Comparison of ENCODE assay signal across 10 cellular contexts in the genomic region with DNA sequence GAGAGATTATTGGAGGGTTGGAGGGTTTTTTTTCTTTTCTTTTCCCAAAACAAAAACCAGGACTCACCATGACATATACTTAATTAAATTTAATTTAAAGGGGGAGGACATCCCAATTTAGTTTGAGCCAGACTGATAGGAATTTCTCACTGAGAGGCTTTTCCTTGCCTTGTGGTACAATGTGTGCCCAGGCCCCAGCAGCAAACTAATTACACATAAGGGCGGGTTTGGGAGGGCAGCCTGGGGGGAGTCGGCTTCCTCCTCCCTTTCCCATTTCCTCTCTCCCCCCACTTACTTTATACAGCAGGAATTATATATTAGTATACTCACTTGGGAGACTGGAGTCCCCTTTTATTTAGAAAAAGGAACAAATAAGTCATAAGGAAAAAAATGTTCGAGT. TPM values are rescaled to one million over a fixed set of nuclear protein-coding genes. Genes with fewer than 3 reads are reported as not detected.
DNase-seq lines count a peak whose midpoint lies in the region; ATAC-seq and TF ChIP-seq lines count a peak whose summit lies in the region.
"Had no signal": no experiment of that assay in that cellular context is flagged by ENCODE, and none has a peak within 500 bp of the region (broad histone marks: within the 10 kb centered on the region; RNA-seq: fewer than 3 reads in every experiment).

No MANE protein-coding gene starts in this region.

- H3K36me3 ChIP-seq in colonic mucosa (no peaks in the 10 kb centered on the region), muscle layer of colon (ENCODE audit: insufficient read depth, low read length) (no peaks in the 10 kb centered on the region)

- no peaks in the 10 kb centered on the region for H3K9me3 ChIP-seq in colonic mucosa
- H3K9me3 ChIP-seq in muscle layer of colon (ENCODE audit: low read length): no peaks in the 10 kb centered on the region

- no peak for TF ChIP-seq CTCF in AG04449 (IDR thresholded peaks at IDR 0.05; ENCODE audit: insufficient read depth, low read length, missing control alignments)
- no peak for TF ChIP-seq CTCF in colonic mucosa (IDR thresholded peaks at IDR 0.05)

- CTCF ChIA-PET in AG04449 (lab: Yijun Ruan, JAX): interaction anchor here (0.7 to 3.0 kb wide), 10 partner anchors 17 to 389 kb away, joined by 3 to 15 read pairs (median 4); no protein-coding TSS in a partner anchor

- peak overlapping the region; percentile 23 for H3K27ac ChIP-seq in colonic mucosa
- peak overlapping the region; percentile 95 for H3K27ac ChIP-seq in muscle layer of colon (ENCODE audit: low read depth, low read length)

- peak overlapping the region in 1 of 2 donors; percentile 94 for H3K9ac ChIP-seq in colonic mucosa (ENCODE audit: low read depth in 2 of 2, low read length in 2 of 2)
- H3K9ac ChIP-seq in muscle layer of colon (ENCODE audit: low read length): peak overlapping the region; percentile 83

- H3K4me1 ChIP-seq in colonic mucosa (no peaks in the 10 kb centered on the region), muscle layer of colon (ENCODE audit: insufficient read depth, low read length) (peaks cover 45% of the 10 kb centered on the region)

- ATAC-seq in GM21381 (IDR thresholded peaks at IDR 0.05; ENCODE audit: unreplicated experiment) (no peak), HG03159 (IDR thresholded peaks at IDR 0.05; ENCODE audit: unreplicated experiment) (no peak)

- DNase-seq in AG04449 (ENCODE audit: low read depth, low spot score): no peak
- peak in 2 of 3 experiments; percentile 52 to 70 for DNase-seq in NCI-H1417 (lab: John Stamatoyannopoulos, UW)
- DNase-seq in colonic mucosa: no peak
- DNase-seq in hepatic stellate cell (ENCODE audit: low spot score): no peak
- DNase-seq in activated T-cell treated with anti-CD3 and anti-CD28 coated beads, Interleukin-2, amount 50 U/mL, for 48 hours: no peak
- DNase-seq: activated naive CD8-positive, alpha-beta T cell treated with anti-CD3 and anti-CD28 coated beads, Interleukin-2, amount 10 ng/mL, durations not matched to agents 7 days and 5 days; OCI-M1 had no signal

- POLR2A ChIA-PET in AG04449 (lab: Yijun Ruan, JAX): no interaction called here

- H3K4me3 ChIP-seq in AG04449 (ENCODE audit: low read depth, low read length) (peak overlapping the region; percentile 76), colonic mucosa (no peak overlapping the region), muscle layer of colon (ENCODE audit: low read depth in 1 of 2, low read length in 2 of 2) (peak overlapping the region in 1 of 2 donors; percentile 80)

- intact Hi-C loops in colonic mucosa (cut with DNase I): no loop called here

- H3K27me3 ChIP-seq in colonic mucosa (no peaks in the 10 kb centered on the region), muscle layer of colon (ENCODE audit: control insufficient read depth in 1 of 2, insufficient read depth in 2 of 2, low read length in 2 of 2) (no peaks in the 10 kb centered on the region)

RNA-seq across cellular contexts. Expression of gene TEAD1, which starts 2.9 kb away (rescaled TPM):
- 10 to 100 TPM; 32.7 to 56.7 TPM for total RNA-seq in colonic mucosa
- total RNA-seq: activated naive CD8-positive, alpha-beta T cell treated with anti-CD3 and anti-CD28 coated beads, Interleukin-2, amount 10 ng/mL, durations not matched to agents 7 days and 5 days had no signal

Comparison
In these comparisons a context has a peak if more than half of its experiments do, and no peak if none do; other contexts are left out.
1. DNase-seq: peak in NCI-H1417 (2 of 3); none in AG04449 (single experiment), colonic mucosa (single experiment), hepatic stellate cell (single experiment) and activated T-cell treated with anti-CD3 and anti-CD28 coated beads, Interleukin-2, amount 50 U/mL, for 48 hours (0 of 2).